Comparison of ENCODE assay signal across 9 cellular contexts in genomic region chr10:79346388-79347225, GRCh38. TPM values are rescaled to one million over a fixed set of nuclear protein-coding genes. Genes with fewer than 3 reads are reported as not detected.
A peak's percentile ranks its signal among the peaks of the same experiment; 100 is the strongest.
DNase-seq lines count a peak whose midpoint lies in the region; ATAC-seq and TF ChIP-seq lines count a peak whose summit lies in the region.
"Had no signal": no experiment of that assay in that cellular context is flagged by ENCODE, and none has a peak within 500 bp of the region (broad histone marks: within the 10 kb centered on the region; RNA-seq: fewer than 3 reads in every experiment).

No MANE protein-coding gene starts in this region.

- H3K27ac Mint-ChIP-seq in chondrocyte (ENCODE audit: unreplicated experiment) = no peak overlapping the region

- H3K4me3 ChIP-seq in Karpas-422 (ENCODE audit: low read length) (peak overlapping the region; percentile 91), breast epithelium (peak overlapping the region; percentile 75 to 92 (median 86)), neural cell (ENCODE audit: low read length) (peak overlapping the region; percentile 73), testis (no peak overlapping the region)

- H3K27ac ChIP-seq in Karpas-422 (ENCODE audit: low read length) = no peak overlapping the region
- no peak overlapping the region for H3K27ac ChIP-seq in breast epithelium
- no peak overlapping the region for H3K27ac ChIP-seq in neural cell (ENCODE audit: low read length)
- H3K27ac ChIP-seq in testis = no peak overlapping the region

- H3K36me3 ChIP-seq in ES-I3 (ENCODE audit: insufficient read depth, low read length) = peaks cover 11% of the 10 kb centered on the region
- peaks cover 24% of the 10 kb centered on the region for H3K36me3 ChIP-seq in Karpas-422 (ENCODE audit: insufficient read depth, low read length)
- H3K36me3 ChIP-seq in breast epithelium = no peaks in the 10 kb centered on the region
- H3K36me3 ChIP-seq in neural cell (ENCODE audit: insufficient read depth, low read length) = no peaks in the 10 kb centered on the region
- H3K36me3 ChIP-seq in testis (ENCODE audit: low read depth, missing control alignments) = no peaks in the 10 kb centered on the region
- H3K36me3 ChIP-seq: uterus had no signal

- H3K4me1 ChIP-seq in ES-I3 (ENCODE audit: insufficient read depth, low read length) = peaks cover 11% of the 10 kb centered on the region; the same call in 1 of the 2 replicates
- H3K4me1 ChIP-seq in Karpas-422 (ENCODE audit: low read length) = peaks cover 28% of the 10 kb centered on the region
- no peaks in the 10 kb centered on the region for H3K4me1 ChIP-seq in breast epithelium
- H3K4me1 ChIP-seq in testis = peaks cover 24% of the 10 kb centered on the region

- peaks cover 24% of the 10 kb centered on the region for H3K79me2 ChIP-seq in Karpas-422 (ENCODE audit: low read length)
- H3K79me2 ChIP-seq in neural cell (replicated peaks; ENCODE audit: insufficient read depth, low read length) = no peaks in the 10 kb centered on the region

- no peaks in the 10 kb centered on the region for H3K27me3 Mint-ChIP-seq in chondrocyte (ENCODE audit: low read depth)

- H4K20me1 ChIP-seq in Karpas-422 (ENCODE audit: insufficient read depth, low read depth, low read length) = peaks cover 33% of the 10 kb centered on the region
- no peaks in the 10 kb centered on the region for H4K20me1 ChIP-seq in neural cell (ENCODE audit: insufficient read depth)

- no peak for TF ChIP-seq POLR2A in breast epithelium (IDR thresholded peaks at IDR 0.05)
- no peak for TF ChIP-seq POLR2A in testis (IDR thresholded peaks at IDR 0.05)

- no peak for TF ChIP-seq EP300 in neural cell (conservative IDR thresholded peaks at IDR 0.05; ENCODE audit: poor library complexity, severe bottlenecking)

- H3K36me3 Mint-ChIP-seq in chondrocyte (ENCODE audit: low read depth) = peaks cover 9% of the 10 kb centered on the region

- H3K27me3 ChIP-seq in Karpas-422 (ENCODE audit: low read length) (no peaks in the 10 kb centered on the region), breast epithelium (no peaks in the 10 kb centered on the region), neural cell (ENCODE audit: insufficient read depth, low read depth, low read length) (no peaks in the 10 kb centered on the region), testis (no peaks in the 10 kb centered on the region)
- H3K27me3 ChIP-seq: uterus had no signal

- H3K9me3 ChIP-seq in ES-I3 (ENCODE audit: control insufficient read depth, insufficient read depth, low read length) (no peaks in the 10 kb centered on the region), Karpas-422 (ENCODE audit: low read length) (no peaks in the 10 kb centered on the region), breast epithelium (no peaks in the 10 kb centered on the region), neural cell (ENCODE audit: low read length) (no peaks in the 10 kb centered on the region), testis (no peaks in the 10 kb centered on the region)
- H3K9me3 ChIP-seq: uterus had no signal

- peak; percentile 65 for DNase-seq in Karpas-422
- no peak for DNase-seq in breast epithelium (ENCODE audit: low spot score in 2 of 2)
- DNase-seq in chondrocyte (ENCODE audit: low spot score) = no peak
- DNase-seq in testis = no peak
- DNase-seq in middle frontal gyrus (ENCODE audit: extremely low spot score, low spot score) = no peak

- no peak overlapping the region for H3K4me3 Mint-ChIP-seq in chondrocyte (ENCODE audit: unreplicated experiment)

- H3K9ac ChIP-seq in ES-I3 (ENCODE audit: low read depth, low read length) (peak overlapping the region; percentile 26; the same call in 1 of the 2 replicates), Karpas-422 (ENCODE audit: low read length) (peak overlapping the region; percentile 99), neural cell (ENCODE audit: low read length) (peak overlapping the region; percentile 32)

- no peaks in the 10 kb centered on the region for H3K9me2 ChIP-seq in Karpas-422 (replicated peaks; ENCODE audit: insufficient read depth, low read length)
- H3K9me2 ChIP-seq in neural cell (ENCODE audit: insufficient read depth, low read length) = no peaks in the 10 kb centered on the region

- intact Hi-C loops in breast epithelium (cut with DNase I; ENCODE audit: low total_unique reads) = no loop called here
- intact Hi-C loops in testis (cut with DNase I; ENCODE audit: low total_unique reads) = no loop called here

- H3K4me2 ChIP-seq in Karpas-422 (ENCODE audit: low read depth, low read length, poor library complexity, severe bottlenecking) = peak overlapping the region; percentile 99
- no peak overlapping the region for H3K4me2 ChIP-seq in neural cell (ENCODE audit: low read length)

- H3K9me3 Mint-ChIP-seq in chondrocyte (ENCODE audit: low read depth) = no peaks in the 10 kb centered on the region

- no peak for TF ChIP-seq RAD21 in neural cell (conservative IDR thresholded peaks at IDR 0.05)

- peaks cover 16% of the 10 kb centered on the region for H3K4me1 Mint-ChIP-seq in chondrocyte (ENCODE audit: low read depth)

- H3F3A ChIP-seq in neural cell (ENCODE audit: insufficient read depth, low read length, poor library complexity, severe bottlenecking) = no peaks in the 10 kb centered on the region

- no peak for ATAC-seq in HG03097 (IDR thresholded peaks at IDR 0.05; ENCODE audit: low FRiP score, unreplicated experiment)

- WGBS in testis, 2 donors = 53 to 59% methylated on average over 11 to 12 of the region's 12 CpGs

- TF ChIP-seq CTCF in breast epithelium (IDR thresholded peaks at IDR 0.05) (no peak), neural cell (IDR thresholded peaks at IDR 0.05; ENCODE audit: poor library complexity, severe bottlenecking) (no peak), chondrocyte (IDR thresholded peaks at IDR 0.05) (no peak), testis (IDR thresholded peaks at IDR 0.05) (no peak)

- H2AFZ ChIP-seq in Karpas-422 (ENCODE audit: low read length) (peak overlapping the region; percentile 28; the same call in 1 of the 2 replicates), neural cell (ENCODE audit: low read depth, low read length) (no peak overlapping the region)

TF ChIP-seq in neural cell, 6 proteins besides CTCF, POLR2A, EP300 and RAD21:
- no peak for TF ChIP-seq TAF1 (IDR thresholded peaks at IDR 0.05; ENCODE audit: low read depth)
- no peak for TF ChIP-seq MXI1 (conservative IDR thresholded peaks at IDR 0.05; ENCODE audit: poor library complexity, severe bottlenecking)
- no peak for TF ChIP-seq EZH2 (IDR thresholded peaks at IDR 0.05; ENCODE audit: borderline replicate concordance, insufficient read depth, low read length, poor library complexity, severe bottlenecking)

RNA-seq across cellular contexts. Expression of gene PPIF, which starts 0.7 kb away (rescaled TPM):
- 29.4 and 32.1 TPM in 2 replicates for total RNA-seq in Karpas-422 (2014; rRNA removed; shearing (Covaris generic); ENCODE audit: low replicate concordance)
- total RNA-seq in breast epithelium = 10 to 100 TPM; 16.0 to 39.3 (median 30.7) TPM
- 13.6 and 15.4 TPM in 2 replicates for polyA plus RNA-seq in neural cell
- polyA minus RNA-seq in neural cell = 8.5 and 9.5 TPM in 2 replicates
- 11.0 to 16.2 TPM (median 15.2 TPM) in 3 replicates for total RNA-seq in chondrocyte
- total RNA-seq in testis = 100 to 1,000 TPM in 1 of 2 donors, 10 to 100 TPM in 1; 82.1 to 106 TPM
- 80.1 TPM for polyA plus RNA-seq in testis (ENCODE audit: insufficient read depth, low read depth, low replicate concordance)

Comparison
In these comparisons a context has a peak if more than half of its experiments do, and no peak if none do; other contexts are left out.
1. H3K9ac ChIP-seq: peak in every context shown above with its lines; median percentile 99 in Karpas-422; 32 in neural cell; 26 in ES-I3.
2. H3K4me3 ChIP-seq: peak in Karpas-422 (single experiment), breast epithelium (3 of 3) and neural cell (single experiment); none in testis (0 of 2).